17 cellular contexts compared by ENCODE assay signal in the genomic region with DNA sequence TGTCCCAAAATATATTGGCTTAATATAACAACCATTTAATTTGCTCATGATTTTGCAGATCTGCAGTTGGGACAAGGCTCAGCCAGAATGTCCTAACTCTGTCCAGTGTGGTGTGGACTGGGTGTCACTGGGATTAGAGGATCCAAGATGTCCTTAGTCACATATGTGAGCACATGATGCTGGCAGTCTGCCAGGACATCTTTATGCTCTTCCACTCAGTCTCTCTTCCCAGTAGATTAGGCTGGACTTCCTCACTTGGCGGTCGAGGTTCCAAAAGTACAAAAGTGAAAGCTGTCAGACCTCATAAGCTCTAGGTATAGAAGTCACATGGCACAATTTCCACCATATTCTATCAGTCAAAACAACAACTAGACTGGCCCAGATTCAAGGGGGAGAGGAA.
"Had no signal": no experiment of that assay in that cellular context is flagged by ENCODE, and none has a peak within 500 bp of the region (broad histone marks: within the 10 kb centered on the region; RNA-seq: fewer than 3 reads in every experiment).

No MANE protein-coding gene starts in this region.

- H3K4me1 ChIP-seq: heart right ventricle, lower lobe of right lung, parathyroid adenoma, right lobe of liver had no signal

- H3K27ac ChIP-seq: epithelial cell of prostate, heart right ventricle, lower lobe of right lung, parathyroid adenoma, right lobe of liver, thoracic aorta, vagina had no signal

- H3K9ac ChIP-seq: parathyroid adenoma had no signal

- H3K79me2 ChIP-seq: parathyroid adenoma had no signal

- ATAC-seq: activated CD8-positive, alpha-beta T cell treated with anti-CD3 and anti-CD28 coated beads, Interleukin-2, amount 10 ng/mL, durations not matched to agents 7 days and 5 days; heart right ventricle; left lobe of liver; lower lobe of right lung had no signal

- DNase-seq: activated CD4-positive, alpha-beta T cell treated with anti-CD3 and anti-CD28 coated beads for 1 hour; activated CD4-positive, alpha-beta T cell treated with anti-CD3 and anti-CD28 coated beads, Interleukin-2, amount 50 U/mL, for 1 hour; activated CD8-positive, alpha-beta T cell treated with anti-CD3 and anti-CD28 coated beads, Interleukin-2, amount 10 ng/mL, durations not matched to agents 7 days and 5 days; activated gamma-delta T cell treated with Interleukin-2 at 50 U/mL for 16 hours; aorta; heart right ventricle; lower lobe of right lung; naive B cell; nucleus accumbens; right lobe of liver; stimulated activated CD4-positive, alpha-beta T cell treated with anti-CD3 and anti-CD28 coated beads, Interleukin-4, amount 100 ng/mL, for 1 hour; stimulated activated naive CD4-positive, alpha-beta T cell treated with Interleukin-2 at 50 U/mL for 16 hours had no signal

- H3K9me3 ChIP-seq: heart right ventricle, lower lobe of right lung, right lobe of liver, thoracic aorta, vagina had no signal

- H2AFZ ChIP-seq: parathyroid adenoma had no signal

- H3K36me3 ChIP-seq: heart right ventricle, lower lobe of right lung, right lobe of liver, thoracic aorta, vagina had no signal

- H3K27me3 ChIP-seq: right lobe of liver, vagina had no signal

- H3K4me3 ChIP-seq: heart right ventricle, lower lobe of right lung, right lobe of liver, thoracic aorta, vagina had no signal
